Comparison of ENCODE assay signal across 21 cellular contexts in the genomic region with DNA sequence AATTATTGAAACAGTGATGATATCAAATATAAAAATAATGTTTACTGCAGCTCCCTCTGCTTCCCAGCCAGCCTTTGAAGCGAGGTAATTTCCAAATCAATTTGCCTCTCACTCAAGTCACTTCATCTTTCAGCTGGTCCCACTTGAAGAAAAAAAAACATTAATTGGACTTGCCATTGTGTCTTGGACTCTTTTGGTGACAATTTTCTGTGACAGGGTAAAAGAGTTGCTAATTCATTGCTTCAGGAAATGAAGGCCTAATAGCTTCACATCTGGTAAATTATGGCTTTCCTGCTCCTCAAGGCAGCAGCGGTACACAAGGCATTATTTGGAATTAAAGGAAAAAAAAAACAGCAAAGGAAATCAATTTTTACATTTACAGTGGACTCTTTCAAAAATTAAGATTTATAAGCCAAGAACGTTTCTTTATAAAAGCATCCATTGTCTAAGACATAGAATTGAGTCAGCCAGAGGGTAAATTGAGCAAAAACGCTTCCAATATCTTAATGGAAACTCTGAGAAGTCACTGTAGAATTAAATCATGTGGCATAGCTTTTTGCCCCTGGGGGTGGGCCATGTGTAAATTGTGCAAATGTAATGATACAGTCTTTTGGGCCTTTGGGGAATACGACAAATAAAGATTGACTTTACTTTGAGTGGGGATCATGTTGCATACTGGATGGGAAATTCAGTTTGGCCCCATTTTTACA.
A peak's percentile ranks its signal among the peaks of the same experiment; 100 is the strongest.
DNase-seq lines count a peak whose midpoint lies in the region; ATAC-seq and TF ChIP-seq lines count a peak whose summit lies in the region.
"Had no signal": no experiment of that assay in that cellular context is flagged by ENCODE, and none has a peak within 500 bp of the region (broad histone marks: within the 10 kb centered on the region; RNA-seq: fewer than 3 reads in every experiment).

No MANE protein-coding gene starts in this region.

- 93 to 96% methylated on average over 5 of the region's 5 CpGs for WGBS in aorta, 2 donors

- peaks cover 0 to 2% of the 10 kb centered on the region in 2 donors for H3K36me3 ChIP-seq in aorta (ENCODE audit: control insufficient read depth in 1 of 2, insufficient read depth in 2 of 2, low read length in 1 of 2)
- H3K36me3 ChIP-seq: BLaER1 treated with 17β-estradiol and CSF1 and Interleukin-3, amounts not matched to agents 10 nM and 100 nM; MG63 had no signal

- H3K4me3 ChIP-seq in aorta (ENCODE audit: low read length in 2 of 2): no peak overlapping the region
- H3K4me3 ChIP-seq: BLaER1 treated with 17β-estradiol and CSF1 and Interleukin-3, amounts not matched to agents 10 nM and 100 nM; MG63 had no signal

- intact Hi-C loops in aorta (cut with DNase I): no loop called here

- DNase-seq in NCI-H1105 treated with DMSO at 0.1 percent for 48 hours (lab: John Stamatoyannopoulos, UW): peak; percentile 92
- DNase-seq in NCI-H2227 (lab: John Stamatoyannopoulos, UW; ENCODE audit: unreplicated experiment): peak; percentile 91
- DNase-seq in foreskin melanocyte: peak; percentile 85
- DNase-seq in activated CD8-positive, alpha-beta memory T cell treated with anti-CD3 and anti-CD28 coated beads, Interleukin-2, amount 50 U/mL, for 48 hours: no peak
- no peak for DNase-seq in aorta
- DNase-seq: CD8-positive, alpha-beta memory T cell; DMS79; GOT3; Kasumi-1; MG63; NCI-H1048; NCI-H2029 treated with DMSO at 0.1 percent for 48 hours; NCI-H748 treated with DMSO at 0.1 percent for 48 hours; OCI-M1; SHP77; T-cell had no signal

- no peaks in the 10 kb centered on the region for H3K27me3 ChIP-seq in aorta (ENCODE audit: control insufficient read depth in 1 of 2, insufficient read depth in 2 of 2, low read length in 1 of 2)
- H3K27me3 ChIP-seq: BLaER1 treated with 17β-estradiol and CSF1 and Interleukin-3, amounts not matched to agents 10 nM and 100 nM; MG63 had no signal

- ATAC-seq in HG03354 (IDR thresholded peaks at IDR 0.05; ENCODE audit: poor library complexity, severe bottlenecking, unreplicated experiment): no peak
- no peak for ATAC-seq in aorta (ENCODE audit: low FRiP score)
- ATAC-seq: HCT116, SK-N-SH treated with all-trans-retinoic acid at 6 μM for 48 hours, T-cell had no signal

- H3K4me1 ChIP-seq in aorta (ENCODE audit: control insufficient read depth in 1 of 2, insufficient read depth in 2 of 2, low read length in 2 of 2): peaks cover 0 to 3% of the 10 kb centered on the region in 2 donors

- H3K9me3 ChIP-seq in aorta (ENCODE audit: control insufficient read depth, low read length): no peaks in the 10 kb centered on the region
- H3K9me3 ChIP-seq: BLaER1 treated with 17β-estradiol and CSF1 and Interleukin-3, amounts not matched to agents 10 nM and 100 nM; MG63 had no signal

- no peak for TF ChIP-seq CTCF in C4-2B (conservative IDR thresholded peaks at IDR 0.05)

- peak overlapping the region; percentile 17; the same call in 1 of the 2 replicates for H3K27ac ChIP-seq in C4-2B
- no peak overlapping the region for H3K27ac ChIP-seq in aorta (ENCODE audit: low read depth in 1 of 2, low read length in 2 of 2)
- H3K27ac ChIP-seq: BLaER1 treated with 17β-estradiol and CSF1 and Interleukin-3, amounts not matched to agents 10 nM and 100 nM had no signal

Comparison
In these comparisons a context has a peak if more than half of its experiments do, and no peak if none do; other contexts are left out.
1. DNase-seq: peak in NCI-H1105 treated with DMSO at 0.1 percent for 48 hours (single experiment), NCI-H2227 (single experiment) and foreskin melanocyte (single experiment); none in activated CD8-positive, alpha-beta memory T cell treated with anti-CD3 and anti-CD28 coated beads, Interleukin-2, amount 50 U/mL, for 48 hours (single experiment) and aorta (0 of 2).